1 cellular context compared by ENCODE assay signal in the genomic region with DNA sequence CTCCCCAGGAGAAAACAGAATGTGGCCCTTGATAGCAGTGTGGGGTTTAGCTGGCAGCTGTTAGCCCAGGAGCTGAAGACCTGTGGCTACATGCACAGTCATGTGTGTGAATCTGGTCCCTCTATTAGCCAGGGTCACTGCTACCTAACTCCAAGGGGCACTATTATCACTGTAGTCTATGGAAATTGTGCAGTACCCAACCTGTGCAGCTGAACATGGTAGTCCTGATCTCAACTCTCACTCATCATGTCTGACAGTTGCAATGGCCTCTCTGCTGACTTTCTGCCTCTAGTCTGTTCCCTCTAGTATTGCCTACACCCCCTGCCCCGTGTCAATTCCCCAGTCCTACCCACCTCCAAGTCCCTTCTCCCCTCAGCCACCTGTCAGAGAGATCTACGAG.
TF ChIP-seq lines count a peak whose summit lies in the region.

No MANE protein-coding gene starts in this region.

TF ChIP-seq in K562, 482 proteins besides CTCF, POLR2A, EP300 and RAD21 (continued from another document):
- TF ChIP-seq PRDM10 (IDR thresholded peaks at IDR 0.05; ENCODE audit: partially characterized antibody): peak; percentile 56
- TF ChIP-seq, protein P1, sequence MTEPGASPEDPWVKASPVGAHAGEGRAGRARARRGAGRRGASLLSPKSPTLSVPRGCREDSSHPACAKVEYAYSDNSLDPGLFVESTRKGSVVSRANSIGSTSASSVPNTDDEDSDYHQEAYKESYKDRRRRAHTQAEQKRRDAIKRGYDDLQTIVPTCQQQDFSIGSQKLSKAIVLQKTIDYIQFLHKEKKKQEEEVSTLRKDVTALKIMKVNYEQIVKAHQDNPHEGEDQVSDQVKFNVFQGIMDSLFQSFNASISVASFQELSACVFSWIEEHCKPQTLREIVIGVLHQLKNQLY (CRISPR knock-in tag; conservative IDR thresholded peaks at IDR 0.05): no peak
- TF ChIP-seq STAG1 (CRISPR knock-in tag; IDR thresholded peaks at IDR 0.05; ENCODE audit: borderline replicate concordance): no peak
- TF ChIP-seq RNF2 (IDR thresholded peaks at IDR 0.05): no peak
- TF ChIP-seq SUPT5H (IDR thresholded peaks at IDR 0.05): no peak
- TF ChIP-seq, protein P2, sequence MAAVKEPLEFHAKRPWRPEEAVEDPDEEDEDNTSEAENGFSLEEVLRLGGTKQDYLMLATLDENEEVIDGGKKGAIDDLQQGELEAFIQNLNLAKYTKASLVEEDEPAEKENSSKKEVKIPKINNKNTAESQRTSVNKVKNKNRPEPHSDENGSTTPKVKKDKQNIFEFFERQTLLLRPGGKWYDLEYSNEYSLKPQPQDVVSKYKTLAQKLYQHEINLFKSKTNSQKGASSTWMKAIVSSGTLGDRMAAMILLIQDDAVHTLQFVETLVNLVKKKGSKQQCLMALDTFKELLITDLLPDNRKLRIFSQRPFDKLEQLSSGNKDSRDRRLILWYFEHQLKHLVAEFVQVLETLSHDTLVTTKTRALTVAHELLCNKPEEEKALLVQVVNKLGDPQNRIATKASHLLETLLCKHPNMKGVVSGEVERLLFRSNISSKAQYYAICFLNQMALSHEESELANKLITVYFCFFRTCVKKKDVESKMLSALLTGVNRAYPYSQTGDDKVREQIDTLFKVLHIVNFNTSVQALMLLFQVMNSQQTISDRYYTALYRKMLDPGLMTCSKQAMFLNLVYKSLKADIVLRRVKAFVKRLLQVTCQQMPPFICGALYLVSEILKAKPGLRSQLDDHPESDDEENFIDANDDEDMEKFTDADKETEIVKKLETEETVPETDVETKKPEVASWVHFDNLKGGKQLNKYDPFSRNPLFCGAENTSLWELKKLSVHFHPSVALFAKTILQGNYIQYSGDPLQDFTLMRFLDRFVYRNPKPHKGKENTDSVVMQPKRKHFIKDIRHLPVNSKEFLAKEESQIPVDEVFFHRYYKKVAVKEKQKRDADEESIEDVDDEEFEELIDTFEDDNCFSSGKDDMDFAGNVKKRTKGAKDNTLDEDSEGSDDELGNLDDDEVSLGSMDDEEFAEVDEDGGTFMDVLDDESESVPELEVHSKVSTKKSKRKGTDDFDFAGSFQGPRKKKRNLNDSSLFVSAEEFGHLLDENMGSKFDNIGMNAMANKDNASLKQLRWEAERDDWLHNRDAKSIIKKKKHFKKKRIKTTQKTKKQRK (IDR thresholded peaks at IDR 0.05; ENCODE audit: borderline replicate concordance, low read depth, low read length): no peak
- no peak for TF ChIP-seq KDM1A (IDR thresholded peaks at IDR 0.05)
- peak; percentile 53 for TF ChIP-seq RBM25 (IDR thresholded peaks at IDR 0.05; ENCODE audit: low read depth, low read length, severe bottlenecking)
